Comparison of ENCODE assay signal across 11 cellular contexts in the genomic region with DNA sequence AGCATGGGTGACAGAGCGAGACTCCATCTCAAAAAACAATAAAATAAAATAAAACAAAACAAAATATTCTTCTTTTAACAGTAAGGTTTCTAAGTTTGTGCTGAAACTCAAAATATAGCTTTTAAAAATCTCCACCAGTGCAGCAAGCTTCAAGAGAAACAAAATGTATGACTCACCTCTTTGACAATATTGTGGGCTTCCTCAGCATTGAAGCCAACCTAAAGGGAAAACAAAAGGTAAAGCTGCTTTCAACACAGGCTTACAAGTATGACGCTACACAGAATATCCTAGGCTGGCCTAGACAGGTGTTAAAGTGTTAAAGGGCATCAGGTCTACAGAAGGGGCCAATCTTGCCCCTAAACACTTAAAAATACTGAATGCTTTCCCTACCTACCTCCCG. TPM values are rescaled to one million over a fixed set of nuclear protein-coding genes. Genes with fewer than 3 reads are reported as not detected.
DNase-seq lines count a peak whose midpoint lies in the region; ATAC-seq, FAIRE-seq and TF ChIP-seq lines count a peak whose summit lies in the region.
"Had no signal": no experiment of that assay in that cellular context is flagged by ENCODE, and none has a peak within 500 bp of the region (broad histone marks: within the 10 kb centered on the region; RNA-seq: fewer than 3 reads in every experiment).

No MANE protein-coding gene starts in this region.

- no peak overlapping the region; the same call in 1 of the 2 replicates for H4K91ac ChIP-seq in IMR-90 (ENCODE audit: insufficient read depth, low read depth, low read length)

- TF ChIP-seq CTCF in A673 (conservative IDR thresholded peaks at IDR 0.05; ENCODE audit: low read depth, low read length) (no peak), IMR-90 (conservative IDR thresholded peaks at IDR 0.05; ENCODE audit: low read depth, low read length) (no peak), K562 (IDR thresholded peaks at IDR 0.05 in 2 of 3, conservative IDR thresholded peaks at IDR 0.05 in 1 of 3; ENCODE audit: insufficient read depth in 2 of 3, low read depth in 1 of 3, low read length in 3 of 3) (no peak), lower lobe of right lung (IDR thresholded peaks at IDR 0.05) (no peak)

- no peak overlapping the region for H4K5ac ChIP-seq in IMR-90 (ENCODE audit: low read depth, low read length)

- TF ChIP-seq RAD21 in IMR-90 (IDR thresholded peaks at IDR 0.05; ENCODE audit: low read length) = no peak
- TF ChIP-seq RAD21 in K562 (CRISPR knock-in tag; conservative IDR thresholded peaks at IDR 0.05 in 1 of 2, IDR thresholded peaks at IDR 0.05 in 1 of 2) = no peak

- DNase-seq in A673 (ENCODE audit: low spot score) (no peak), IMR-90 (peak; percentile 18), K562 (ENCODE audit: extremely low read depth in 1 of 4, low spot score in 3 of 4) (no peak), lower lobe of right lung (no peak), 8988T (no peak), GF-D8 (lab: John Stamatoyannopoulos, UW) (no peak), H4 (ENCODE audit: low spot score) (no peak)
- DNase-seq: amniotic stem cell, left colon, SJCRH30 had no signal

- peak overlapping the region; percentile 85 for H2AK9ac ChIP-seq in IMR-90 (replicated peaks; ENCODE audit: low read depth, low read length, poor library complexity)

- no peak overlapping the region for H3K23ac ChIP-seq in IMR-90 (ENCODE audit: low read depth, low read length)

- H2AK5ac ChIP-seq in IMR-90 (ENCODE audit: low read depth, low read length) = no peak overlapping the region

- no peak for ATAC-seq in IMR-90 (ENCODE audit: low read depth)
- no peak for ATAC-seq in K562
- ATAC-seq in lower lobe of right lung = no peak
- ATAC-seq in HG03354 (IDR thresholded peaks at IDR 0.05; ENCODE audit: poor library complexity, severe bottlenecking, unreplicated experiment) = no peak

- in situ Hi-C loops in IMR-90 (cut with MboI; ENCODE audit: low sequenced_read_pairs) = no loop called here
- in situ Hi-C loops in K562 (cut with MboI) = no loop called here

- no peak overlapping the region for H2BK20ac ChIP-seq in IMR-90 (ENCODE audit: low read depth, low read length)

- POLR2A ChIA-PET in A673 (lab: Charles Lee; ENCODE audit: low non-redundant PET) (no interaction called here), IMR-90 (lab: Charles Lee; ENCODE audit: unreplicated experiment) (no interaction called here), K562 (lab: Yijun Ruan, JAX) (interaction anchor here (1.1 kb wide), 1 partner anchor 11 kb away, joined by 3 read pairs; no protein-coding TSS in a partner anchor)

- H3K9me1 ChIP-seq in IMR-90 (ENCODE audit: insufficient read depth, low read length) (no peaks in the 10 kb centered on the region), K562 (ENCODE audit: control insufficient read depth, insufficient read depth, low read length) (no peaks in the 10 kb centered on the region)

- H4K8ac ChIP-seq in IMR-90 (ENCODE audit: low read depth in 2 of 2, low read length in 2 of 2) = no peak overlapping the region

- H3K79me2 ChIP-seq in K562 (ENCODE audit: control insufficient read depth, insufficient read depth, low read length) = no peaks in the 10 kb centered on the region

- intact Hi-C loops in A673 (cut with micrococcal nuclease; ENCODE audit: unreplicated experiment) (no loop called here), IMR-90 (cut with micrococcal nuclease) (no loop called here), K562 (cut with micrococcal nuclease) (no loop called here), lower lobe of right lung (cut with DNase I) (no loop called here)

- no peak overlapping the region for H3K9ac ChIP-seq in IMR-90 (ENCODE audit: low read depth, low read length)
- no peak overlapping the region for H3K9ac ChIP-seq in K562 (ENCODE audit: insufficient read depth in 1 of 2, low read depth in 2 of 2, low read length in 2 of 2)

- H3K9me3 ChIP-seq in A673 (ENCODE audit: low read depth, low read length, poor library complexity, severe bottlenecking) = no peaks in the 10 kb centered on the region
- no peaks in the 10 kb centered on the region for H3K9me3 ChIP-seq in IMR-90 (ENCODE audit: control insufficient read depth, insufficient read depth, low read length)
- no peaks in the 10 kb centered on the region for H3K9me3 ChIP-seq in K562 (replicated peaks; ENCODE audit: control insufficient read depth, insufficient read depth, low read depth, low read length)
- no peaks in the 10 kb centered on the region for H3K9me3 ChIP-seq in lower lobe of right lung
- H3K9me3 ChIP-seq: SJCRH30 had no signal

- H3K4me2 ChIP-seq in IMR-90 (ENCODE audit: low read depth, low read length) = peak overlapping the region; percentile 94
- peak overlapping the region; percentile 18; the same call in 1 of the 2 replicates for H3K4me2 ChIP-seq in K562 (ENCODE audit: insufficient read depth, low read length)

- H3K18ac ChIP-seq in IMR-90 (ENCODE audit: low read depth, low read length) = no peak overlapping the region

- H3K4me1 ChIP-seq in A673 (ENCODE audit: insufficient read depth, low read length, poor library complexity, severe bottlenecking) = no peaks in the 10 kb centered on the region
- H3K4me1 ChIP-seq in IMR-90 (ENCODE audit: control insufficient read depth, insufficient read depth, low read length) = no peaks in the 10 kb centered on the region; the same call in 1 of the 2 replicates
- H3K4me1 ChIP-seq in K562 (replicated peaks in 1 of 2; ENCODE audit: control insufficient read depth in 2 of 2, insufficient read depth in 2 of 2, low read length in 2 of 2) = peaks cover 2 to 10% of the 10 kb centered on the region in 2 experiments; a peak in 3 of 5 replicates
- H3K4me1 ChIP-seq in lower lobe of right lung = peaks cover 8% of the 10 kb centered on the region
- H3K4me1 ChIP-seq: SJCRH30 had no signal

- TF ChIP-seq EP300 in K562 (IDR thresholded peaks at IDR 0.05; ENCODE audit: low read length) = no peak

- H3K27ac ChIP-seq in A673 (ENCODE audit: low read depth, low read length, poor library complexity, severe bottlenecking) (no peak overlapping the region), IMR-90 (ENCODE audit: insufficient read depth, low read length) (no peak overlapping the region), K562 (ENCODE audit: extremely low read depth, low read depth, low read length) (no peak overlapping the region), lower lobe of right lung (peak overlapping the region; percentile 83)
- H3K27ac ChIP-seq: SJCRH30 had no signal

- H3K36me3 ChIP-seq in A673 (ENCODE audit: insufficient read depth, low read length, poor library complexity, severe bottlenecking) (no peaks in the 10 kb centered on the region), IMR-90 (ENCODE audit: control insufficient read depth, insufficient read depth, low read length) (no peaks in the 10 kb centered on the region), K562 (ENCODE audit: control insufficient read depth, insufficient read depth, low read length) (no peaks in the 10 kb centered on the region), lower lobe of right lung (peaks cover 5% of the 10 kb centered on the region)
- H3K36me3 ChIP-seq: SJCRH30 had no signal

- no peak overlapping the region for H2BK5ac ChIP-seq in IMR-90 (ENCODE audit: low read depth, low read length, poor library complexity, severe bottlenecking)

- H2BK15ac ChIP-seq in IMR-90 (ENCODE audit: low read depth, low read length) = no peak overlapping the region

- no peak overlapping the region for H3K4ac ChIP-seq in IMR-90 (ENCODE audit: low read depth, low read length)

- H4K20me1 ChIP-seq in IMR-90 (ENCODE audit: insufficient read depth, low read length) (no peaks in the 10 kb centered on the region), K562 (replicated peaks; ENCODE audit: control insufficient read depth, insufficient read depth, low read length) (no peaks in the 10 kb centered on the region)

- H3K27me3 ChIP-seq in A673 (replicated peaks; ENCODE audit: insufficient read depth, low read depth, low read length, poor library complexity) (no peaks in the 10 kb centered on the region), IMR-90 (ENCODE audit: control insufficient read depth, insufficient read depth, low read length) (no peaks in the 10 kb centered on the region), K562 (ENCODE audit: control insufficient read depth in 2 of 2, insufficient read depth in 2 of 2, low read length in 2 of 2) (no peaks in the 10 kb centered on the region), lower lobe of right lung (ENCODE audit: low read depth) (no peaks in the 10 kb centered on the region)
- H3K27me3 ChIP-seq: SJCRH30 had no signal

- TF ChIP-seq POLR2A in IMR-90 (IDR thresholded peaks at IDR 0.05; ENCODE audit: low read depth, low read length) (no peak), K562 (conservative IDR thresholded peaks at IDR 0.05) (no peak)

- H3K14ac ChIP-seq in IMR-90 (replicated peaks; ENCODE audit: low read depth, low read length) = no peak overlapping the region

- peaks cover 3 to 10% of the 10 kb centered on the region in 2 experiments; a peak in 2 of 4 replicates for H3K79me1 ChIP-seq in IMR-90 (ENCODE audit: low read depth in 1 of 2, low read length in 2 of 2)

- CTCF ChIA-PET in A673 (lab: Charles Lee) (no interaction called here), IMR-90 (lab: Yijun Ruan, JAX) (no interaction called here), K562 (lab: Yijun Ruan, JAX; ENCODE audit: low intra/inter-chr PET ratio) (no interaction called here)

- BruUV-seq in A673 (replicated peaks; lab: Mats Ljungman, UMichigan) = no TSS peak
- BruUV-seq in IMR-90 (replicated peaks; lab: Mats Ljungman, UMichigan) = no TSS peak
- BruUV-seq in K562 (replicated peaks; lab: Mats Ljungman, UMichigan) = no TSS peak

- no peak overlapping the region for H2BK120ac ChIP-seq in IMR-90 (ENCODE audit: low read depth, low read length)

- dilution Hi-C loops in IMR-90 (cut with HindIII; ENCODE audit: low sequenced_read_pairs, unreplicated experiment) = no loop called here

- no peak for FAIRE-seq in K562 (lab: Jason Lieb, UNC)

- WGBS in IMR-90 (ENCODE audit: extremely low coverage in 2 of 2, insufficient read length in 1 of 2), 2 experiments = no CpG with 5 or more reads among the region's 3 CpGs
- WGBS in K562 (ENCODE audit: insufficient coverage, low coverage, missing lambda C conversion rate) = 44% methylated on average over 3 of the region's 3 CpGs

- H3K4me3 ChIP-seq in A673 (ENCODE audit: low read depth, low read length, poor library complexity, severe bottlenecking) (peak overlapping the region; percentile 70), IMR-90 (ENCODE audit: insufficient read depth, low read depth, low read length) (peak overlapping the region; percentile 9; the same call in 1 of the 2 replicates), K562 (no peak overlapping the region), lower lobe of right lung (peak overlapping the region; percentile 69)
- H3K4me3 ChIP-seq: SJCRH30 had no signal

- no peak overlapping the region for H3K56ac ChIP-seq in IMR-90 (ENCODE audit: extremely low read depth, insufficient read depth, low read length)

- H2AFZ ChIP-seq in IMR-90 (replicated peaks; ENCODE audit: low read length, poor library complexity) = no peak overlapping the region
- H2AFZ ChIP-seq in K562 (ENCODE audit: low read depth, low read length) = no peak overlapping the region

RNA-seq across cellular contexts. Expression of a gene that starts 1.2 kb away (rescaled TPM):
- total RNA-seq in A673 (2021) (38.3 and 38.5 TPM in 2 replicates), IMR-90 (2012; rRNA removed) (18.8 and 38.3 TPM in 2 replicates), K562 (2014; rRNA removed) (4.5 and 4.7 TPM in 2 replicates), K562 (2014; rRNA removed; fragmentation: Illumina TruSeq; extraction: Trizol) (8.4 and 10.2 TPM in 2 replicates), K562 (2015; rRNA removed; fragmentation: Illumina TruSeq; extraction: Trizol) (6.6 and 8.3 TPM in 2 replicates), K562 (2021) (5.9 and 6.3 TPM in 2 replicates), lower lobe of right lung (27.2 TPM)
- polyA plus RNA-seq in IMR-90 (2012; rRNA removed) (8.9 and 15.7 TPM in 2 replicates), K562 (2011; rRNA removed) (5.4 TPM in 2 replicates), K562 (2014; fragmentation: Illumina TruSeq; extraction: Trizol) (7.4 and 8.4 TPM in 2 replicates), K562 (2014; fragmentation: Nextera tagmentation; extraction: Ambion mirVana) (10 to 100 TPM; 15.5 to 17.5 TPM), K562 (2014; rRNA removed) (6.1 and 6.7 TPM in 2 replicates)
- 4.0 and 4.2 TPM in 2 replicates for polyA plus RNA-seq in IMR-90 (2012; cell fraction: cytosol; rRNA removed)
- 1.2 and 5.3 TPM in 2 replicates for polyA plus RNA-seq in IMR-90 (2012; cell fraction: nucleus; rRNA removed; ENCODE audit: low replicate concordance)
- 1.0 and 1.6 TPM in 2 replicates for total RNA-seq in K562 (2011; cell fraction: chromatin; rRNA removed; ENCODE audit: low replicate concordance)
- 0.26 and 0.83 TPM in 2 replicates for total RNA-seq in K562 (2011; cell fraction: nucleolus; rRNA removed)
- total RNA-seq in K562 (2011; cell fraction: nucleoplasm; rRNA removed) = 0.81 and 2.2 TPM in 2 replicates
- 0.75 and 3.2 TPM in 2 replicates for polyA plus RNA-seq in K562 (2011; cell fraction: cytosol; rRNA removed)
- 1.4 and 3.2 TPM in 2 replicates for polyA plus RNA-seq in K562 (2011; cell fraction: nucleus; rRNA removed)
- 6.8 and 10.8 TPM in 2 replicates for polyA plus RNA-seq in K562 (2012)
- polyA minus RNA-seq in K562 (2011; rRNA and poly(A)+ RNA removed) = 4.4 and 5.1 TPM in 2 replicates
- 1.5 and 2.6 TPM in 2 replicates for polyA minus RNA-seq in K562 (2011; cell fraction: cytosol; rRNA and poly(A)+ RNA removed)
- 0.94 and 3.0 TPM in 2 replicates for polyA minus RNA-seq in K562 (2011; cell fraction: nucleus; rRNA and poly(A)+ RNA removed)
- total RNA-seq in H4 (2014; rRNA removed; shearing (Covaris generic)) = 35.0 and 43.4 TPM in 2 replicates
- total RNA-seq: SJCRH30 had no signal
